ENCODE assay signal across 7 cellular contexts in genomic region chr19:7294571-7295212, GRCh38. TPM values are rescaled to one million over a fixed set of nuclear protein-coding genes. Genes with fewer than 3 reads are reported as not detected.
A peak's percentile ranks its signal among the peaks of the same experiment; 100 is the strongest.
DNase-seq lines count a peak whose midpoint lies in the region; ATAC-seq and TF ChIP-seq lines count a peak whose summit lies in the region.

No MANE protein-coding gene starts in this region.

- no peak overlapping the region for H3K23ac ChIP-seq in trophoblast cell (ENCODE audit: low read length)

- H3K79me2 ChIP-seq in trophoblast cell (ENCODE audit: control insufficient read depth, insufficient read depth, low read length, poor library complexity) = peaks cover 9% of the 10 kb centered on the region

- H2BK12ac ChIP-seq in trophoblast cell (ENCODE audit: low read length) = no peak overlapping the region

- no peak overlapping the region for H3K4ac ChIP-seq in trophoblast cell (ENCODE audit: low read depth, low read length)

- intact Hi-C loops in left ventricle myocardium superior (cut with micrococcal nuclease) = loop anchor here (5.0 kb wide), 1 partner anchor 92 kb away; no protein-coding TSS in a partner anchor

- H3K18ac ChIP-seq in trophoblast cell (ENCODE audit: low read length) = no peak overlapping the region

- peak overlapping the region; percentile 99 for H3K4me2 ChIP-seq in trophoblast cell (ENCODE audit: low read length)

- peaks cover 4% of the 10 kb centered on the region for H3K79me1 ChIP-seq in trophoblast cell (ENCODE audit: low read length)

- no peak overlapping the region for H2BK120ac ChIP-seq in trophoblast cell (ENCODE audit: insufficient read depth, low read length, poor library complexity)

- peak overlapping the region; percentile 43 for H2AFZ ChIP-seq in trophoblast cell (ENCODE audit: insufficient read depth, low read length, poor library complexity)

- 1 to 4% (median 3%) methylated on average over 38 to 40 of the region's 40 CpGs for WGBS in adipose tissue, 3 donors
- WGBS in trophoblast cell (ENCODE audit: extremely low coverage, insufficient coverage, insufficient read length) = no CpG with 5 or more reads among the region's 40 CpGs

- no peak overlapping the region for H3K9ac ChIP-seq in trophoblast cell (ENCODE audit: low read length)

- no peak overlapping the region for H4K12ac ChIP-seq in trophoblast cell (ENCODE audit: low read depth, low read length)

- no peak overlapping the region for H2AK5ac ChIP-seq in trophoblast cell (ENCODE audit: low read length)

- H3K27ac ChIP-seq in adipose tissue (ENCODE audit: low read depth, low read length) (peak overlapping the region; percentile 2), trophoblast cell (ENCODE audit: low read depth, low read length) (no peak overlapping the region)

- no peak overlapping the region for H3K14ac ChIP-seq in trophoblast cell (ENCODE audit: low read length)

- H4K91ac ChIP-seq in trophoblast cell (ENCODE audit: low read depth, low read length) = no peak overlapping the region

- DNase-seq in GM10266 (ENCODE audit: extremely low spot score) (peak; percentile 79), NCI-H69 (lab: John Stamatoyannopoulos, UW) (peak; percentile 10), left ventricle myocardium superior (peak; percentile 91), trophoblast cell (peak; percentile 59 to 71)

- H3K36me3 ChIP-seq in trophoblast cell (ENCODE audit: control insufficient read depth in 1 of 2, insufficient read depth in 2 of 2, low read length in 2 of 2) = no peaks in the 10 kb centered on the region

- H3K9me3 ChIP-seq in trophoblast cell (ENCODE audit: insufficient read depth, low read depth, low read length) = no peaks in the 10 kb centered on the region

- H3K4me3 ChIP-seq in trophoblast cell (ENCODE audit: low read depth, low read length) = peak overlapping the region; percentile 86

- H3K27me3 ChIP-seq in trophoblast cell (ENCODE audit: insufficient read depth, low read length) = no peaks in the 10 kb centered on the region

- TF ChIP-seq CTCF in GM10266 (IDR thresholded peaks at IDR 0.05; ENCODE audit: control insufficient read depth, insufficient read depth, low read depth, missing control alignments) = peak; percentile 49

- H2BK5ac ChIP-seq in trophoblast cell (ENCODE audit: low read depth, low read length, poor library complexity) = no peak overlapping the region

- ATAC-seq in HG02981 (IDR thresholded peaks at IDR 0.05; ENCODE audit: unreplicated experiment) = peak; percentile 36
- peak; percentile 82 for ATAC-seq in left ventricle myocardium superior
- no peak for ATAC-seq in GM18520 (IDR thresholded peaks at IDR 0.05; ENCODE audit: unreplicated experiment)

- no peak overlapping the region for H4K8ac ChIP-seq in trophoblast cell (ENCODE audit: low read depth, low read length)

- H3K4me1 ChIP-seq in trophoblast cell (ENCODE audit: control insufficient read depth in 1 of 2, insufficient read depth in 2 of 2, low read length in 2 of 2) = peaks cover 4 to 9% of the 10 kb centered on the region in 2 experiments

RNA-seq across cellular contexts. Expression of gene INSR, which starts 0.5 kb away (rescaled TPM):
- 10 to 100 TPM; 10.2 to 33.5 (median 15.5) TPM for polyA plus RNA-seq in adipose tissue
- 62.6 TPM for total RNA-seq in left ventricle myocardium superior
- polyA plus RNA-seq in trophoblast cell (2013) = 7.5 and 7.6 TPM in 2 replicates

RNA-seq across cellular contexts. Expression of gene ARHGEF18, which starts 54.0 kb away (rescaled TPM):
- 10 to 100 TPM in 2 of 3 donors, 1 to 10 TPM in 1; 9.1 to 17.1 (median 12.7) TPM for polyA plus RNA-seq in adipose tissue
- total RNA-seq in left ventricle myocardium superior = 10.1 TPM
- 38.7 and 39.8 TPM in 2 replicates for polyA plus RNA-seq in trophoblast cell (2013)

Comparison
In these comparisons a context has a peak if more than half of its experiments do, and no peak if none do; other contexts are left out.
1. DNase-seq: peak in every context shown above with its lines; median percentile 91 in left ventricle myocardium superior; 79 in GM10266; 65 in trophoblast cell; 10 in NCI-H69.